9 cellular contexts compared by ENCODE assay signal in genomic region chr6:14804444-14805210, GRCh38.
DNase-seq lines count a peak whose midpoint lies in the region; ATAC-seq, FAIRE-seq and TF ChIP-seq lines count a peak whose summit lies in the region.
"Had no signal": no experiment of that assay in that cellular context is flagged by ENCODE, and none has a peak within 500 bp of the region (broad histone marks: within the 10 kb centered on the region; RNA-seq: fewer than 3 reads in every experiment).

No MANE protein-coding gene starts in this region.

- H3K9me3 ChIP-seq in kidney (ENCODE audit: control insufficient read depth in 1 of 2, low read length in 2 of 2), result no peaks in the 10 kb centered on the region

- ATAC-seq in GM19324 (IDR thresholded peaks at IDR 0.05; ENCODE audit: low FRiP score, unreplicated experiment), result no peak
- ATAC-seq in HG02763 (IDR thresholded peaks at IDR 0.05; ENCODE audit: unreplicated experiment), result no peak

- FAIRE-seq in kidney (lab: Jason Lieb, UNC), result no peak

- no peak overlapping the region for H3K9ac ChIP-seq in kidney (ENCODE audit: low read length in 2 of 2)
- H3K9ac ChIP-seq: parathyroid adenoma had no signal

- TF ChIP-seq CTCF in kidney (IDR thresholded peaks at IDR 0.05; ENCODE audit: borderline replicate concordance, extremely low read depth, insufficient read depth), result no peak

- H3K4me1 ChIP-seq in kidney (ENCODE audit: control insufficient read depth in 1 of 2, insufficient read depth in 1 of 2, low read depth in 1 of 2, low read length in 2 of 2), result peaks cover 3 to 8% of the 10 kb centered on the region in 2 donors
- H3K4me1 ChIP-seq: parathyroid adenoma had no signal

- no peaks in the 10 kb centered on the region for H3K36me3 ChIP-seq in kidney (ENCODE audit: control insufficient read depth in 1 of 2, insufficient read depth in 2 of 2, low read length in 2 of 2)

- H3K4me3 ChIP-seq in kidney (ENCODE audit: low read length in 2 of 2), result no peak overlapping the region

- H3K27ac ChIP-seq in kidney (ENCODE audit: low read depth in 2 of 2, low read length in 2 of 2), result no peak overlapping the region
- H3K27ac ChIP-seq: parathyroid adenoma had no signal

- peak; percentile 65 for DNase-seq in HT-29 (ENCODE audit: low spot score)
- DNase-seq in brain pericyte (ENCODE audit: low read depth, low spot score), result peak; percentile 84
- DNase-seq in kidney, result peak; percentile 93
- DNase-seq in stromal cell of bone marrow (ENCODE audit: low read depth), result peak; percentile 71
- no peak for DNase-seq in NCI-H2107 treated with DMSO at 0.1 percent for 48 hours (lab: John Stamatoyannopoulos, UW; ENCODE audit: unreplicated experiment)
- DNase-seq in GF-D8 (lab: John Stamatoyannopoulos, UW), result no peak

- intact Hi-C loops in kidney (cut with DNase I), result no loop called here

Comparison
In these comparisons a context has a peak if more than half of its experiments do, and no peak if none do; other contexts are left out.
1. DNase-seq: peak in HT-29 (single experiment), brain pericyte (single experiment), kidney (single experiment) and stromal cell of bone marrow (single experiment); none in NCI-H2107 treated with DMSO at 0.1 percent for 48 hours (single experiment) and GF-D8 (single experiment).